Comparison of ENCODE assay signal across 37 cellular contexts in the genomic region with DNA sequence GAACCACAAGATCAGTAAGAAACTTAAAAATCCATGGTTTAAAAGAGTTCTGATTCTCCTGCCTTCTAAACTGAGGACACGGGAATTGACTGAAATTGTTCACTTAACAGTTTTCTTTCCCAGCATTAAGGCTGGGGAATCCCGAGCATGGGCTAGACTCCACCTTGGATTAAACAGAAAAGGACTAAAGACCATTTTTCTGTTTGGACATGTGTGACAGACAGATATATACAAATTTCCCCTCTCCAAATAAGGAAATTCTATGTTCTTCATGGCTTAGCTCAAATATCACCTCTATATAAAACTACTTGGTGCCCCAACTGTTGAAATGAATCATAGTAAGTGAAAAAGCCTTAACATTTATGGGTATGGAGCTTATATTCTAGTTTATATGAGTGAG.
DNase-seq lines count a peak whose midpoint lies in the region; ATAC-seq, FAIRE-seq and TF ChIP-seq lines count a peak whose summit lies in the region.
"Had no signal": no experiment of that assay in that cellular context is flagged by ENCODE, and none has a peak within 500 bp of the region (broad histone marks: within the 10 kb centered on the region; RNA-seq: fewer than 3 reads in every experiment).

No MANE protein-coding gene starts in this region.

- TF ChIP-seq CTCF in HepG2 (CRISPR knock-in tag; IDR thresholded peaks at IDR 0.05) (no peak), right lobe of liver (IDR thresholded peaks at IDR 0.05) (no peak), HFFc6 (IDR thresholded peaks at IDR 0.05) (no peak)

- DNase-seq in NCI-H2227 (lab: John Stamatoyannopoulos, UW; ENCODE audit: unreplicated experiment) (peak; percentile 28), NCI-H2227 treated with DMSO at 0.1 percent for 48 hours (lab: John Stamatoyannopoulos, UW) (no peak), HepG2 (ENCODE audit: low spot score) (peak; percentile 21), right lobe of liver (no peak), Karpas-422 (no peak), RCC 7860 (ENCODE audit: low spot score) (peak; percentile 1), HFFc6 (no peak), SK-N-DZ (ENCODE audit: low spot score) (no peak)
- DNase-seq: 8988T; ACHN; AML-193; BE2C; C1 segment of cervical spinal cord; Caco-2; Calu3; CD4-positive, alpha-beta memory T cell; CD4-positive, alpha-beta T cell; CD4-positive, CD25-positive, alpha-beta regulatory T cell; CD8-positive, alpha-beta memory T cell; CD8-positive, alpha-beta T cell; COR-L47; DMS 273 treated with DMSO at 0.1 percent for 48 hours; DMS153; DMS53; DMS79; DMS79 treated with DMSO at 0.1 percent for 48 hours; DND-41; EL had no signal

- H3K9ac ChIP-seq in HepG2 (ENCODE audit: insufficient read depth, low read depth, low read length) (peak overlapping the region; percentile 30; the same call in 1 of the 2 replicates), Karpas-422 (ENCODE audit: low read length) (no peak overlapping the region)
- H3K9ac ChIP-seq: BLaER1; BLaER1 treated with 17β-estradiol and CSF1 and Interleukin-3, amounts not matched to agents 10 nM and 100 nM had no signal

- no peaks in the 10 kb centered on the region for H3K9me3 Mint-ChIP-seq in HFFc6
- H3K9me3 Mint-ChIP-seq: CD4-positive, alpha-beta memory T cell; CD4-positive, alpha-beta T cell; CD8-positive, alpha-beta memory T cell; CD8-positive, alpha-beta T cell had no signal

- no peaks in the 10 kb centered on the region for H3K27me3 ChIP-seq in HepG2 (ENCODE audit: control insufficient read depth in 1 of 2, insufficient read depth in 2 of 2, low read length in 2 of 2)
- no peaks in the 10 kb centered on the region for H3K27me3 ChIP-seq in right lobe of liver
- H3K27me3 ChIP-seq in Karpas-422 (ENCODE audit: low read length): no peaks in the 10 kb centered on the region
- H3K27me3 ChIP-seq: BE2C; BLaER1; BLaER1 treated with 17β-estradiol and CSF1 and Interleukin-3, amounts not matched to agents 10 nM and 100 nM had no signal

- no peaks in the 10 kb centered on the region for H3K36me3 Mint-ChIP-seq in HFFc6 (ENCODE audit: low read depth)
- H3K36me3 Mint-ChIP-seq: CD14-positive monocyte; CD4-positive, alpha-beta memory T cell; CD4-positive, CD25-positive, alpha-beta regulatory T cell; CD8-positive, alpha-beta T cell had no signal

- intact Hi-C loops in HepG2 (cut with micrococcal nuclease; ENCODE audit: unreplicated experiment): no loop called here
- intact Hi-C loops in right lobe of liver (cut with DNase I): no loop called here

- CTCF ChIA-PET in HepG2 (lab: Yijun Ruan, JAX; ENCODE audit: low intra/inter-chr PET ratio, low total read pairs): no interaction called here

- ATAC-seq in HepG2: peak; percentile 73
- ATAC-seq in right lobe of liver: no peak
- ATAC-seq: A549; CD8-positive, alpha-beta T cell had no signal

- peak overlapping the region; percentile 23 for H3K4me2 ChIP-seq in HepG2 (ENCODE audit: low read depth, low read length)
- peak overlapping the region; percentile 7 for H3K4me2 ChIP-seq in Karpas-422 (ENCODE audit: low read depth, low read length, poor library complexity, severe bottlenecking)
- H3K4me2 ChIP-seq: A549; BLaER1; BLaER1 treated with 17β-estradiol and CSF1 and Interleukin-3, amounts not matched to agents 10 nM and 100 nM had no signal

- no peak for FAIRE-seq in HepG2 (lab: Jason Lieb, UNC)
- FAIRE-seq in RCC 7860 (lab: Jason Lieb, UNC): no peak
- FAIRE-seq: A204.1, A549, D721Med had no signal

- H3K27ac ChIP-seq in HepG2 (ENCODE audit: extremely low read length, insufficient read depth, low read length): peak overlapping the region; percentile 56
- no peak overlapping the region for H3K27ac ChIP-seq in right lobe of liver
- no peak overlapping the region for H3K27ac ChIP-seq in Karpas-422 (ENCODE audit: low read length)
- H3K27ac ChIP-seq: 22Rv1; BLaER1; BLaER1 treated with 17β-estradiol and CSF1 and Interleukin-3, amounts not matched to agents 10 nM and 100 nM; C4-2B had no signal

- H3K4me3 Mint-ChIP-seq in HFFc6: no peak overlapping the region
- H3K4me3 Mint-ChIP-seq: B cell; CD14-positive monocyte; CD4-positive, alpha-beta memory T cell; CD4-positive, alpha-beta T cell; CD4-positive, CD25-positive, alpha-beta regulatory T cell; CD8-positive, alpha-beta memory T cell; CD8-positive, alpha-beta T cell had no signal

- TF ChIP-seq EP300 in HepG2 (IDR thresholded peaks at IDR 0.05; ENCODE audit: low read depth in 2 of 2, low read length in 2 of 2) (no peak), HepG2 (CRISPR knock-in tag; IDR thresholded peaks at IDR 0.05; ENCODE audit: borderline replicate concordance) (no peak)

- no peak overlapping the region for H3K4me3 ChIP-seq in HepG2 (replicated peaks in 1 of 3; ENCODE audit: insufficient read depth in 1 of 3, low read depth in 2 of 3, low read length in 3 of 3)
- no peak overlapping the region for H3K4me3 ChIP-seq in right lobe of liver
- no peak overlapping the region for H3K4me3 ChIP-seq in Karpas-422 (ENCODE audit: low read length)
- H3K4me3 ChIP-seq: A549; BLaER1; BLaER1 treated with 17β-estradiol and CSF1 and Interleukin-3, amounts not matched to agents 10 nM and 100 nM had no signal

- TF ChIP-seq POLR2A in HepG2 (IDR thresholded peaks at IDR 0.05; ENCODE audit: insufficient read depth in 1 of 2, low read depth in 2 of 2, low read length in 2 of 2) (no peak), right lobe of liver (IDR thresholded peaks at IDR 0.05) (no peak)

- no peak overlapping the region for H3K27ac Mint-ChIP-seq in HFFc6
- H3K27ac Mint-ChIP-seq: B cell; CD4-positive, alpha-beta T cell; CD4-positive, CD25-positive, alpha-beta regulatory T cell; CD8-positive, alpha-beta T cell had no signal

- no peak overlapping the region for H2AFZ ChIP-seq in HepG2 (ENCODE audit: low read length)
- H2AFZ ChIP-seq in Karpas-422 (ENCODE audit: low read length): 0 out of 2 replicates have a peak overlapping the region, but pooled peaks have one; percentile 42

- H3K4me1 ChIP-seq in HepG2 (ENCODE audit: insufficient read depth, low read length) (peaks cover 54% of the 10 kb centered on the region), right lobe of liver (no peaks in the 10 kb centered on the region), Karpas-422 (ENCODE audit: low read length) (peaks cover 7% of the 10 kb centered on the region)
- H3K4me1 ChIP-seq: BE2C; BLaER1; BLaER1 treated with 17β-estradiol and CSF1 and Interleukin-3, amounts not matched to agents 10 nM and 100 nM; Caco-2 had no signal

- in situ Hi-C loops in HepG2 (cut with HindIII; ENCODE audit: extremely low pct_ligation_motif_present, low pct_unique_long_range_greater_than_20kb): no loop called here

- H3K79me2 ChIP-seq in HepG2 (ENCODE audit: insufficient read depth, low read length) (peaks cover 15% of the 10 kb centered on the region), Karpas-422 (ENCODE audit: low read length) (no peaks in the 10 kb centered on the region)

- no peaks in the 10 kb centered on the region for H3K9me2 ChIP-seq in Karpas-422 (replicated peaks; ENCODE audit: insufficient read depth, low read length)

- H4K20me1 ChIP-seq in HepG2 (ENCODE audit: insufficient read depth, low read length) (no peaks in the 10 kb centered on the region), Karpas-422 (ENCODE audit: insufficient read depth, low read depth, low read length) (no peaks in the 10 kb centered on the region)
- H4K20me1 ChIP-seq: BLaER1; BLaER1 treated with 17β-estradiol and CSF1 and Interleukin-3, amounts not matched to agents 10 nM and 100 nM had no signal

- no peaks in the 10 kb centered on the region for H3K9me3 ChIP-seq in HepG2 (ENCODE audit: low read length)
- H3K9me3 ChIP-seq in right lobe of liver: no peaks in the 10 kb centered on the region
- no peaks in the 10 kb centered on the region for H3K9me3 ChIP-seq in Karpas-422 (ENCODE audit: low read length)
- H3K9me3 ChIP-seq: A549; BE2C; BLaER1; BLaER1 treated with 17β-estradiol and CSF1 and Interleukin-3, amounts not matched to agents 10 nM and 100 nM; Caco-2 had no signal

- 15% methylated on average over 2 of the region's 2 CpGs for WGBS in HepG2 (ENCODE audit: low lambda C conversion rate)
- 82% methylated on average over 2 of the region's 2 CpGs for WGBS in right lobe of liver (ENCODE audit: insufficient coverage, low coverage, low lambda C conversion rate, missing lambda C conversion rate)

- TF ChIP-seq RAD21 in HepG2 (CRISPR knock-in tag; IDR thresholded peaks at IDR 0.05): no peak

- POLR2A ChIA-PET in HepG2 (lab: Yijun Ruan, JAX): interaction anchor here (1.1 kb wide), 1 partner anchor 297 kb away, joined by 3 read pairs; a partner anchor contains a TSS

- peaks cover 10% of the 10 kb centered on the region for H3K27me3 Mint-ChIP-seq in HFFc6 (ENCODE audit: insufficient read depth)
- H3K27me3 Mint-ChIP-seq: CD4-positive, alpha-beta memory T cell; CD4-positive, alpha-beta T cell had no signal

- H3K4me1 Mint-ChIP-seq in HFFc6 (ENCODE audit: low read depth): no peaks in the 10 kb centered on the region
- H3K4me1 Mint-ChIP-seq: B cell; CD14-positive monocyte; CD4-positive, alpha-beta memory T cell; CD8-positive, alpha-beta memory T cell had no signal

- no TSS peak for BruUV-seq in HepG2 (replicated peaks; lab: Mats Ljungman, UMichigan)

- H3K36me3 ChIP-seq in HepG2 (replicated peaks in 1 of 2; ENCODE audit: control insufficient read depth in 1 of 2, insufficient read depth in 2 of 2, low read length in 2 of 2) (no peaks in the 10 kb centered on the region), right lobe of liver (no peaks in the 10 kb centered on the region), Karpas-422 (ENCODE audit: insufficient read depth, low read length) (no peaks in the 10 kb centered on the region)
- H3K36me3 ChIP-seq: BE2C; BLaER1; BLaER1 treated with 17β-estradiol and CSF1 and Interleukin-3, amounts not matched to agents 10 nM and 100 nM had no signal

TF ChIP-seq in HepG2, 621 proteins besides CTCF, POLR2A, EP300 and RAD21 (continues in another document):
- TF ChIP-seq, protein P1, sequence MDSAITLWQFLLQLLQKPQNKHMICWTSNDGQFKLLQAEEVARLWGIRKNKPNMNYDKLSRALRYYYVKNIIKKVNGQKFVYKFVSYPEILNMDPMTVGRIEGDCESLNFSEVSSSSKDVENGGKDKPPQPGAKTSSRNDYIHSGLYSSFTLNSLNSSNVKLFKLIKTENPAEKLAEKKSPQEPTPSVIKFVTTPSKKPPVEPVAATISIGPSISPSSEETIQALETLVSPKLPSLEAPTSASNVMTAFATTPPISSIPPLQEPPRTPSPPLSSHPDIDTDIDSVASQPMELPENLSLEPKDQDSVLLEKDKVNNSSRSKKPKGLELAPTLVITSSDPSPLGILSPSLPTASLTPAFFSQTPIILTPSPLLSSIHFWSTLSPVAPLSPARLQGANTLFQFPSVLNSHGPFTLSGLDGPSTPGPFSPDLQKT (CRISPR knock-in tag; IDR thresholded peaks at IDR 0.05; ENCODE audit: borderline replicate concordance): no peak
- TF ChIP-seq XRCC5 (optimal IDR thresholded peaks at IDR 0.05; ENCODE audit: low read length) (no peak), SRF (IDR thresholded peaks at IDR 0.05; ENCODE audit: low read depth, low read length) (peak; percentile 67; the same call in 1 of the 2 replicates), SIX4 (CRISPR knock-in tag; IDR thresholded peaks at IDR 0.05) (no peak)

Comparison
In these comparisons a context has a peak if more than half of its experiments do, and no peak if none do; other contexts are left out.
1. DNase-seq: peak in NCI-H2227 (single experiment), HepG2 (single experiment) and RCC 7860 (single experiment); none in NCI-H2227 treated with DMSO at 0.1 percent for 48 hours (single experiment), right lobe of liver (0 of 3), Karpas-422 (single experiment), HFFc6 (single experiment) and SK-N-DZ (single experiment).